Comparison of ENCODE assay signal across 30 cellular contexts in the genomic region with DNA sequence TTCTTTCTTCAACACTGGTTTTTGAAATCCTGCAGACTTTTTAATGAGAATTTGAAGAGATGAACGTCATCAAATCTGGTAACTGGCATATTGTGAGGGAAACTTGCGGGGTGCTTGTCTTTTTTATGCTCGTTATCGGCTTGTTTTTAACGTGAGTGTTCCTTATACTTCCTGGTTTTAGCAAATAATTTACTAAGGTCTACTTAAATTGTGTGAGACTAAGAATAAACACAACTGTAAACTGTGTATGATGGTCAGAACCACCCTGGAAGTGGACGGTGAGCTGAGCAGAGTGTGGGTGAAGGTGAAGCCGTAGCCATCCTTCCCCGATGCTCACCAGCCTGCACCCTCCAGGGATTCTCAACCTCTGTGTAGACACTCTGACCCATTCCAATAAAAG.
"Had no signal": no experiment of that assay in that cellular context is flagged by ENCODE, and none has a peak within 500 bp of the region (broad histone marks: within the 10 kb centered on the region; RNA-seq: fewer than 3 reads in every experiment).

No MANE protein-coding gene starts in this region.

- DNase-seq: activated B cell treated with CpG ODN at 0.5 μM for 24 hours; activated CD4-positive, alpha-beta T cell treated with anti-CD3 and anti-CD28 coated beads for 48 hours; activated CD4-positive, alpha-beta T cell treated with anti-CD3 and anti-CD28 coated beads, Interleukin-2, amount 50 U/mL, for 1 hour; activated CD4-positive, alpha-beta T cell treated with anti-CD3 and anti-CD28 coated beads, Interleukin-2, amount 50 U/mL, for 48 hours; activated CD8-positive, alpha-beta memory T cell treated with anti-CD3 and anti-CD28 coated beads for 24 hours; activated CD8-positive, alpha-beta T cell treated with anti-CD3 and anti-CD28 coated beads for 36 hours; activated effector memory CD4-positive, alpha-beta T cell treated with Interleukin-2 at 50 U/mL for 16 hours; activated gamma-delta T cell treated with Interleukin-2 at 50 U/mL for 16 hours; activated naive CD4-positive, alpha-beta T cell treated with anti-CD3 and anti-CD28 coated beads for 36 hours; activated naive CD8-positive, alpha-beta T cell treated with anti-CD3 and anti-CD28 coated beads for 36 hours; activated naive CD8-positive, alpha-beta T cell treated with anti-CD3 and anti-CD28 coated beads, Interleukin-2, amount 50 U/mL, for 24 hours; activated T-cell treated with anti-CD3 and anti-CD28 coated beads, Interleukin-2, amount 50 U/mL, for 4 hours; adrenal gland; amygdala; aorta; body of pancreas; caudate nucleus; effector CD8-positive, alpha-beta T cell; esophagus squamous epithelium; foreskin melanocyte; T-helper 1 cell; T-helper 17 cell; T1000; WERI-Rb-1 had no signal

- H3K4me1 Mint-ChIP-seq: activated B cell treated with CpG ODN at 0.5 μM for 24 hours; activated naive CD4-positive, alpha-beta T cell treated with anti-CD3 and anti-CD28 coated beads, Interleukin-2, amount 50 U/mL, for 24 hours; activated naive CD8-positive, alpha-beta T cell treated with anti-CD3 and anti-CD28 coated beads for 36 hours; activated naive CD8-positive, alpha-beta T cell treated with anti-CD3 and anti-CD28 coated beads, Interleukin-2, amount 50 U/mL, for 24 hours had no signal

- H3K27ac Mint-ChIP-seq: activated B cell treated with CpG ODN at 0.5 μM for 24 hours; activated CD8-positive, alpha-beta T cell treated with anti-CD3 and anti-CD28 coated beads for 36 hours; activated naive CD4-positive, alpha-beta T cell treated with anti-CD3 and anti-CD28 coated beads for 36 hours; activated naive CD4-positive, alpha-beta T cell treated with anti-CD3 and anti-CD28 coated beads, Interleukin-2, amount 50 U/mL, for 24 hours; activated naive CD8-positive, alpha-beta T cell treated with anti-CD3 and anti-CD28 coated beads for 36 hours; activated naive CD8-positive, alpha-beta T cell treated with anti-CD3 and anti-CD28 coated beads, Interleukin-2, amount 50 U/mL, for 24 hours; activated T-helper 17 cell treated with anti-CD3 and anti-CD28 coated beads, Interleukin-2, amount 50 U/mL, for 72 hours; T-helper 17 cell; T-helper 2 cell treated with Interferon-gamma antibody and Interleukin-4, amounts not matched to agents 5 μg/mL and 100 μg/mL, for 36 hours had no signal

- H3K27me3 ChIP-seq: adrenal gland, body of pancreas, esophagus squamous epithelium, gastroesophageal sphincter had no signal

- H3K36me3 ChIP-seq: adrenal gland, esophagus squamous epithelium, gastroesophageal sphincter, WERI-Rb-1 had no signal

- H3K4me3 Mint-ChIP-seq: activated B cell treated with CpG ODN at 0.5 μM for 24 hours; activated CD8-positive, alpha-beta T cell treated with anti-CD3 and anti-CD28 coated beads for 36 hours; activated naive CD4-positive, alpha-beta T cell treated with anti-CD3 and anti-CD28 coated beads for 36 hours; activated naive CD4-positive, alpha-beta T cell treated with anti-CD3 and anti-CD28 coated beads, Interleukin-2, amount 50 U/mL, for 24 hours; activated naive CD8-positive, alpha-beta T cell treated with anti-CD3 and anti-CD28 coated beads for 36 hours; activated naive CD8-positive, alpha-beta T cell treated with anti-CD3 and anti-CD28 coated beads, Interleukin-2, amount 50 U/mL, for 24 hours; activated T-cell treated with anti-CD3 and anti-CD28 coated beads, Interleukin-2, amount 50 U/mL, for 4 hours; activated T-helper 17 cell treated with anti-CD3 and anti-CD28 coated beads, Interleukin-2, amount 50 U/mL, for 72 hours; T-helper 17 cell; T-helper 2 cell treated with Interferon-gamma antibody and Interleukin-4, amounts not matched to agents 5 μg/mL and 100 μg/mL, for 36 hours had no signal

- H3K36me3 Mint-ChIP-seq: activated naive CD4-positive, alpha-beta T cell treated with anti-CD3 and anti-CD28 coated beads, Interleukin-2, amount 50 U/mL, for 24 hours; activated naive CD8-positive, alpha-beta T cell treated with anti-CD3 and anti-CD28 coated beads for 36 hours had no signal

- H3K9me3 Mint-ChIP-seq: activated CD8-positive, alpha-beta T cell treated with anti-CD3 and anti-CD28 coated beads for 36 hours; activated naive CD4-positive, alpha-beta T cell treated with anti-CD3 and anti-CD28 coated beads for 36 hours; activated naive CD4-positive, alpha-beta T cell treated with anti-CD3 and anti-CD28 coated beads, Interleukin-2, amount 50 U/mL, for 24 hours; activated naive CD8-positive, alpha-beta T cell treated with anti-CD3 and anti-CD28 coated beads for 36 hours; activated naive CD8-positive, alpha-beta T cell treated with anti-CD3 and anti-CD28 coated beads, Interleukin-2, amount 50 U/mL, for 24 hours; activated T-cell treated with anti-CD3 and anti-CD28 coated beads, Interleukin-2, amount 50 U/mL, for 4 hours; activated T-helper 17 cell treated with anti-CD3 and anti-CD28 coated beads, Interleukin-2, amount 50 U/mL, for 72 hours; T-helper 2 cell treated with Interferon-gamma antibody and Interleukin-4, amounts not matched to agents 5 μg/mL and 100 μg/mL, for 36 hours had no signal

- H3K27me3 Mint-ChIP-seq: activated B cell treated with CpG ODN at 0.5 μM for 24 hours; activated CD8-positive, alpha-beta T cell treated with anti-CD3 and anti-CD28 coated beads for 36 hours; activated naive CD4-positive, alpha-beta T cell treated with anti-CD3 and anti-CD28 coated beads, Interleukin-2, amount 50 U/mL, for 24 hours; activated naive CD8-positive, alpha-beta T cell treated with anti-CD3 and anti-CD28 coated beads for 36 hours; activated naive CD8-positive, alpha-beta T cell treated with anti-CD3 and anti-CD28 coated beads, Interleukin-2, amount 50 U/mL, for 24 hours; activated T-helper 17 cell treated with anti-CD3 and anti-CD28 coated beads, Interleukin-2, amount 50 U/mL, for 72 hours; T-helper 17 cell had no signal

- ATAC-seq: activated CD4-positive, CD25-positive, alpha-beta regulatory T cell treated with anti-CD3 and anti-CD28 coated beads, Interleukin-2, amount 50 U/mL, for 24 hours; activated CD8-positive, alpha-beta T cell treated with anti-CD3 and anti-CD28 coated beads for 36 hours; activated naive CD8-positive, alpha-beta T cell treated with anti-CD3 and anti-CD28 coated beads, Interleukin-2, amount 50 U/mL, for 24 hours; activated T-cell treated with anti-CD3 and anti-CD28 coated beads, Interleukin-2, amount 50 U/mL, for 4 hours; activated T-helper 17 cell treated with anti-CD3 and anti-CD28 coated beads, Interleukin-2, amount 50 U/mL, for 72 hours; body of pancreas; gastroesophageal sphincter; T-helper 17 cell had no signal

- H3K4me1 ChIP-seq: adrenal gland, body of pancreas, gastroesophageal sphincter had no signal

- H3K9me3 ChIP-seq: adrenal gland, body of pancreas, esophagus squamous epithelium, gastroesophageal sphincter had no signal

- H3K4me3 ChIP-seq: adrenal gland, body of pancreas, esophagus squamous epithelium, gastroesophageal sphincter had no signal

- H3K27ac ChIP-seq: adrenal gland, body of pancreas, epithelial cell of prostate, esophagus squamous epithelium, gastroesophageal sphincter, WERI-Rb-1 had no signal
